ENCODE assay signal across 3 cellular contexts in the genomic region with DNA sequence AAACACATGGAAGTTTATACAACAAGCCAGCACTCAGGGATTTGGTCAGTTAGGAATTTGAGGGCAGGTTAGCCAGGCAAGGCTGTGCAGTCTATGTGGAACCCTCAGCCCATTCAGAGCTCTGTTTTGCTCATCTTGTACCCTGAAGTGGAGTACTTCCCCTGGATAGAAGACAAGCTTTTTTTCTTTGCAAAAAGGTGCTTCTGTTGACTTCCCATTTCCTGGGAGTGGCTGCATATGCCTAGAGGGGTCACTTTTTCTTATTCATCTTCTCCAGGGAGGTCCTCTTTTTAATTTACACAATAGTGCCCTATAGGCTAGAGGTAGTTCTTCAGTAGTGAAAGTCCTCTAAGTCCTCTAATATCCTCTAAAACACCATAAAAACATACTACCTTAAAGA.
A peak's percentile ranks its signal among the peaks of the same experiment; 100 is the strongest.
TF ChIP-seq lines count a peak whose summit lies in the region.

No MANE protein-coding gene starts in this region.

TF ChIP-seq in GM23338, 12 proteins besides CTCF, POLR2A, EP300 and RAD21 (continues in another document):
- TF ChIP-seq, protein P1, sequence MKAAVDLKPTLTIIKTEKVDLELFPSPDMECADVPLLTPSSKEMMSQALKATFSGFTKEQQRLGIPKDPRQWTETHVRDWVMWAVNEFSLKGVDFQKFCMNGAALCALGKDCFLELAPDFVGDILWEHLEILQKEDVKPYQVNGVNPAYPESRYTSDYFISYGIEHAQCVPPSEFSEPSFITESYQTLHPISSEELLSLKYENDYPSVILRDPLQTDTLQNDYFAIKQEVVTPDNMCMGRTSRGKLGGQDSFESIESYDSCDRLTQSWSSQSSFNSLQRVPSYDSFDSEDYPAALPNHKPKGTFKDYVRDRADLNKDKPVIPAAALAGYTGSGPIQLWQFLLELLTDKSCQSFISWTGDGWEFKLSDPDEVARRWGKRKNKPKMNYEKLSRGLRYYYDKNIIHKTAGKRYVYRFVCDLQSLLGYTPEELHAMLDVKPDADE (IDR thresholded peaks at IDR 0.05): peak; percentile 64; the same call in 1 of the 2 replicates
- TF ChIP-seq ZNF331 (CRISPR knock-in tag; IDR thresholded peaks at IDR 0.05; ENCODE audit: low read depth): no peak
- peak; percentile 54; the same call in 1 of the 2 replicates for TF ChIP-seq POLR2AphosphoS5 (IDR thresholded peaks at IDR 0.05; ENCODE audit: low read depth)
- TF ChIP-seq ZNF114 (CRISPR knock-in tag; IDR thresholded peaks at IDR 0.05): no peak
- TF ChIP-seq JUNB (IDR thresholded peaks at IDR 0.05; ENCODE audit: unreplicated experiment): no peak
- no peak for TF ChIP-seq CREB1 (CRISPR knock-in tag; IDR thresholded peaks at IDR 0.05; ENCODE audit: low read depth)
- TF ChIP-seq EZH2 (IDR thresholded peaks at IDR 0.05; ENCODE audit: low read depth, unreplicated experiment): no peak
- no peak for TF ChIP-seq STAT1 (IDR thresholded peaks at IDR 0.05; ENCODE audit: unreplicated experiment)
- peak; percentile 84; the same call in 1 of the 2 replicates for TF ChIP-seq NANOG (IDR thresholded peaks at IDR 0.05; ENCODE audit: borderline replicate concordance)

TF ChIP-seq in H1, 55 proteins besides CTCF, POLR2A, EP300 and RAD21:
- no peak for TF ChIP-seq RBBP5 (IDR thresholded peaks at IDR 0.05; ENCODE audit: borderline replicate concordance, low read depth, low read length)
- TF ChIP-seq JUND (IDR thresholded peaks at IDR 0.05; ENCODE audit: low read length): no peak
- TF ChIP-seq NANOG (IDR thresholded peaks at IDR 0.05; ENCODE audit: insufficient read depth, low read depth, low read length, poor library complexity, severe bottlenecking): no peak

TF ChIP-seq in GM12891, 5 proteins besides CTCF, POLR2A, EP300 and RAD21:
- TF ChIP-seq SPI1 (IDR thresholded peaks at IDR 0.05; ENCODE audit: low read depth, low read length) (no peak), POLR2AphosphoS5 (IDR thresholded peaks at IDR 0.05; ENCODE audit: low read depth, low read length) (no peak), TAF1 (IDR thresholded peaks at IDR 0.05; ENCODE audit: low read depth, low read length) (no peak), PAX5 (IDR thresholded peaks at IDR 0.05; ENCODE audit: insufficient read depth, low read length, severe bottlenecking) (no peak), POU2F2 (IDR thresholded peaks at IDR 0.05; ENCODE audit: low read depth, low read length) (no peak)
TF ChIP-seq in GM12891: peak in this region for 0.
